8 cellular contexts compared by ENCODE assay signal in the genomic region with DNA sequence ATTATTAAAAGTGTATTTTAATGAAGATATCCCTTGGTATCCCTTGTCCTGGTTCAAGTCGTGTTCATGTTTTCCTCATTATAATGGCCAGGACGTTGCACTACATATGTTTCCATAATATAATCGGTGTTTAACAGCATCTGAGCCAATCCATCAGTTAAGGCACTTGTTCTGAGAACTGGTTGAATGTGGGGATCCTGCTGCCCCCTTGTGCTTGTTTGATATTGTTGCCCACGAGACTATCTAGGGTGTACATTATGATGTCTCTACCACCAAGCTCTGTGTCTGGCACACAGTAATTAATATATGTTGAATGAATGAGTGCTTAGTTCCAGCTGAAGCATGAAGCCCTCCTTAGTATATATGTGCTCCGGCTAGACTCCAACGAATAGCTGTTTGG.
A peak's percentile ranks its signal among the peaks of the same experiment; 100 is the strongest.
DNase-seq lines count a peak whose midpoint lies in the region; FAIRE-seq and TF ChIP-seq lines count a peak whose summit lies in the region.

No MANE protein-coding gene starts in this region.

- H3K36me3 Mint-ChIP-seq in brain (no peaks in the 10 kb centered on the region), mesothelial cell of epicardium (no peaks in the 10 kb centered on the region)

- DNase-seq in DMS153 treated with DMSO at 0.1 percent for 48 hours (lab: John Stamatoyannopoulos, UW; ENCODE audit: unreplicated experiment) (peak; percentile 67), GM19239 (ENCODE audit: insufficient read length, low spot score) (peak; percentile 49), NCI-H1092 treated with DMSO at 0.1 percent for 48 hours (lab: John Stamatoyannopoulos, UW) (peak; percentile 70), midbrain (lab: John Stamatoyannopoulos, UW) (peak; percentile 55), GF-D8 (lab: John Stamatoyannopoulos, UW) (no peak), H4 (ENCODE audit: low spot score) (no peak), mesothelial cell of epicardium (ENCODE audit: low spot score in 2 of 2, unreplicated experiment in 2 of 2) (no peak)

- H3K27me3 Mint-ChIP-seq in brain (no peaks in the 10 kb centered on the region), mesothelial cell of epicardium (ENCODE audit: low read depth) (peaks cover 47% of the 10 kb centered on the region)

- H3K9me3 Mint-ChIP-seq in brain, result peaks cover 0 to 7% (median 0%) of the 10 kb centered on the region in 5 experiments
- peaks cover 6% of the 10 kb centered on the region for H3K9me3 Mint-ChIP-seq in mesothelial cell of epicardium

- peak overlapping the region in 3 of 5 experiments; percentile 19 to 81 (median 37) for H3K27ac Mint-ChIP-seq in brain
- no peak overlapping the region for H3K27ac Mint-ChIP-seq in mesothelial cell of epicardium

- TF ChIP-seq CTCF in brain (conservative IDR thresholded peaks at IDR 0.05) (peak; percentile 64 to 76), mesothelial cell of epicardium (IDR thresholded peaks at IDR 0.05; ENCODE audit: unreplicated experiment) (no peak)

- H3K4me3 Mint-ChIP-seq in brain (peak overlapping the region in 3 of 5 experiments; percentile 41 to 46 (median 41)), mesothelial cell of epicardium (no peak overlapping the region)

- FAIRE-seq in GM19239 (lab: Jason Lieb, UNC), result peak; percentile 90

- peaks cover 21% of the 10 kb centered on the region for H3K4me1 Mint-ChIP-seq in brain
- no peaks in the 10 kb centered on the region for H3K4me1 Mint-ChIP-seq in mesothelial cell of epicardium

Comparison
In these comparisons a context has a peak if more than half of its experiments do, and no peak if none do; other contexts are left out.
1. DNase-seq: peak in DMS153 treated with DMSO at 0.1 percent for 48 hours (single experiment), GM19239 (single experiment), NCI-H1092 treated with DMSO at 0.1 percent for 48 hours (single experiment) and midbrain (single experiment); none in GF-D8 (single experiment), H4 (single experiment) and mesothelial cell of epicardium (0 of 2).